In the genomic region with DNA sequence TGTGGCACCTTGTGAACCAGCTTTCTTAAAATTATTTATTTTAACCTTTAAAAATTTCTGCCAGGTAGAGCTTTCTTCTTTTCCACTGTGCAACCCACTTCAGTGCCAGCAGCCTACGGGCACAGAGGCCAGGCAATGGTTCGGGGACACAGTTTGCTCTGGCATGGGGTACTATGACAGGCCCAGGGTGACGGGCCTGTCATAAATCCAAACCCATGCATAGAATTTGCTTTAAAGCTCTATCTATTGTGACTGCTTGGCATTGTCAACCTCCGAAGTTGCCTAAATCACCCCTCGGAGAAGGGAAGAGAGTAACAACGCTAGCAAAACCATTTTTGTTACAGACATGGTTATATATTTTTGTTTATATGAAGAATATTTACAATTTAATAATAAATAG, we compare ENCODE assay signal across 10 cellular contexts. TPM values are rescaled to one million over a fixed set of nuclear protein-coding genes. Genes with fewer than 3 reads are reported as not detected.
A peak's percentile ranks its signal among the peaks of the same experiment; 100 is the strongest.
DNase-seq lines count a peak whose midpoint lies in the region; ATAC-seq, FAIRE-seq and TF ChIP-seq lines count a peak whose summit lies in the region.
"Had no signal": no experiment of that assay in that cellular context is flagged by ENCODE, and none has a peak within 500 bp of the region (broad histone marks: within the 10 kb centered on the region; RNA-seq: fewer than 3 reads in every experiment).

No MANE protein-coding gene starts in this region.

- intact Hi-C loops in left ventricle myocardium superior (cut with micrococcal nuclease) (loop anchor here (10.0 kb wide), 1 partner anchor 208 kb away; no protein-coding TSS in a partner anchor), HepG2 (cut with micrococcal nuclease; ENCODE audit: unreplicated experiment) (no loop called here), upper lobe of right lung (cut with DNase I) (no loop called here)

- H3K27ac ChIP-seq in cardiac muscle cell (no peak overlapping the region), HepG2 (ENCODE audit: extremely low read length, insufficient read depth, low read length) (no peak overlapping the region), upper lobe of right lung (peak overlapping the region; percentile 92)

- TF ChIP-seq CTCF in cardiac muscle cell (IDR thresholded peaks at IDR 0.05; ENCODE audit: low read depth, low read length): no peak
- TF ChIP-seq CTCF in HepG2 (CRISPR knock-in tag; IDR thresholded peaks at IDR 0.05): no peak
- TF ChIP-seq CTCF in upper lobe of right lung (IDR thresholded peaks at IDR 0.05): no peak

- peak overlapping the region; percentile 65 for H3K4me3 Mint-ChIP-seq in activated CD8-positive, alpha-beta T cell treated with anti-CD3 and anti-CD28 coated beads, Interleukin-2, amount 10 ng/mL, durations not matched to agents 7 days and 5 days

- in situ Hi-C loops in HepG2 (cut with HindIII; ENCODE audit: extremely low pct_ligation_motif_present, low pct_unique_long_range_greater_than_20kb): loop anchor here (25.0 kb wide), 1 partner anchor 634 kb away; no protein-coding TSS in a partner anchor

- WGBS in HepG2 (ENCODE audit: low lambda C conversion rate): 73% methylated on average over 6 of the region's 6 CpGs

- H3K9me3 ChIP-seq in cardiac muscle cell (ENCODE audit: low read depth) (no peaks in the 10 kb centered on the region), HepG2 (ENCODE audit: low read length) (no peaks in the 10 kb centered on the region), upper lobe of right lung (no peaks in the 10 kb centered on the region)

- no peak for DNase-seq in cardiac muscle cell (ENCODE audit: low read depth in 1 of 2, low spot score in 1 of 2)
- DNase-seq in left ventricle myocardium superior: no peak
- no peak for DNase-seq in activated CD8-positive, alpha-beta T cell treated with anti-CD3 and anti-CD28 coated beads, Interleukin-2, amount 10 ng/mL, durations not matched to agents 7 days and 5 days
- no peak for DNase-seq in HepG2 (ENCODE audit: low spot score)
- DNase-seq in upper lobe of right lung: no peak
- no peak for DNase-seq in medulla oblongata (ENCODE audit: extremely low spot score)
- DNase-seq: GF-D8 had no signal

- H4K20me1 ChIP-seq in HepG2 (ENCODE audit: insufficient read depth, low read length): peaks cover 4% of the 10 kb centered on the region; the same call in 1 of the 2 replicates

- ATAC-seq in left ventricle myocardium superior (no peak), HepG2 (no peak), upper lobe of right lung (no peak), GM18873 (IDR thresholded peaks at IDR 0.05; ENCODE audit: low FRiP score, unreplicated experiment) (no peak), HG03432 (IDR thresholded peaks at IDR 0.05; ENCODE audit: unreplicated experiment) (no peak)
- no peak for ATAC-seq in activated CD8-positive, alpha-beta T cell treated with anti-CD3 and anti-CD28 coated beads, Interleukin-2, amount 10 ng/mL, durations not matched to agents 7 days and 5 days

- TF ChIP-seq POLR2A in HepG2 (IDR thresholded peaks at IDR 0.05; ENCODE audit: insufficient read depth in 1 of 2, low read depth in 2 of 2, low read length in 2 of 2): no peak

- no peak overlapping the region for H2AFZ ChIP-seq in HepG2 (ENCODE audit: low read length)

- peaks cover 30% of the 10 kb centered on the region for H3K36me3 Mint-ChIP-seq in activated CD8-positive, alpha-beta T cell treated with anti-CD3 and anti-CD28 coated beads, Interleukin-2, amount 10 ng/mL, durations not matched to agents 7 days and 5 days (ENCODE audit: low read depth)

- H3K27ac Mint-ChIP-seq in activated CD8-positive, alpha-beta T cell treated with anti-CD3 and anti-CD28 coated beads, Interleukin-2, amount 10 ng/mL, durations not matched to agents 7 days and 5 days: no peak overlapping the region

- POLR2A ChIA-PET in activated CD8-positive, alpha-beta T cell treated with anti-CD3 and anti-CD28 coated beads, Interleukin-2, amount 10 ng/mL, durations not matched to agents 7 days and 5 days (lab: Charles Lee): interaction anchor here (0.8 to 1.2 kb wide), 2 partner anchors 14 to 208 kb away, joined by 3 read pairs; no protein-coding TSS in a partner anchor
- POLR2A ChIA-PET in HepG2 (lab: Yijun Ruan, JAX): interaction anchor here (0.8 to 4.6 kb wide), 3 partner anchors 8 to 40 kb away, joined by 3 to 38 read pairs (median 3); no protein-coding TSS in a partner anchor

- H3K4me2 ChIP-seq in HepG2 (ENCODE audit: low read depth, low read length): peak overlapping the region; percentile 85

- H3K27me3 ChIP-seq in cardiac muscle cell: no peaks in the 10 kb centered on the region
- H3K27me3 ChIP-seq in HepG2 (ENCODE audit: control insufficient read depth in 1 of 2, insufficient read depth in 2 of 2, low read length in 2 of 2): no peaks in the 10 kb centered on the region
- no peaks in the 10 kb centered on the region for H3K27me3 ChIP-seq in upper lobe of right lung

- TF ChIP-seq RAD21 in HepG2 (CRISPR knock-in tag; IDR thresholded peaks at IDR 0.05): no peak

- BruUV-seq in HepG2 (replicated peaks; lab: Mats Ljungman, UMichigan): no TSS peak

- CTCF ChIA-PET in activated CD8-positive, alpha-beta T cell treated with anti-CD3 and anti-CD28 coated beads, Interleukin-2, amount 10 ng/mL, durations not matched to agents 7 days and 5 days (lab: Charles Lee): interaction anchor here (1.1 to 5.1 kb wide), 10 partner anchors 7 to 647 kb away, joined by 3 to 47 read pairs (median 4); no protein-coding TSS in a partner anchor
- CTCF ChIA-PET in HepG2 (lab: Yijun Ruan, JAX; ENCODE audit: low intra/inter-chr PET ratio, low total read pairs): no interaction called here

- no peak for FAIRE-seq in HepG2 (lab: Jason Lieb, UNC)
- FAIRE-seq: colon had no signal

- peaks cover 32% of the 10 kb centered on the region for H3K36me3 ChIP-seq in cardiac muscle cell
- H3K36me3 ChIP-seq in HepG2 (replicated peaks in 1 of 2; ENCODE audit: control insufficient read depth in 1 of 2, insufficient read depth in 2 of 2, low read length in 2 of 2): peaks cover 17 to 36% of the 10 kb centered on the region in 2 experiments
- peaks cover 34% of the 10 kb centered on the region for H3K36me3 ChIP-seq in upper lobe of right lung

- no peak for TF ChIP-seq EP300 in HepG2 (IDR thresholded peaks at IDR 0.05; ENCODE audit: low read depth in 2 of 2, low read length in 2 of 2)
- TF ChIP-seq EP300 in HepG2 (CRISPR knock-in tag; IDR thresholded peaks at IDR 0.05; ENCODE audit: borderline replicate concordance): no peak

- H3K27me3 Mint-ChIP-seq in activated CD8-positive, alpha-beta T cell treated with anti-CD3 and anti-CD28 coated beads, Interleukin-2, amount 10 ng/mL, durations not matched to agents 7 days and 5 days (ENCODE audit: low read depth): no peaks in the 10 kb centered on the region

- H3K4me1 Mint-ChIP-seq in activated CD8-positive, alpha-beta T cell treated with anti-CD3 and anti-CD28 coated beads, Interleukin-2, amount 10 ng/mL, durations not matched to agents 7 days and 5 days (ENCODE audit: low read depth): peaks cover 43% of the 10 kb centered on the region

- peaks cover 11% of the 10 kb centered on the region for H3K4me1 ChIP-seq in cardiac muscle cell (ENCODE audit: low read depth)
- peaks cover 51% of the 10 kb centered on the region for H3K4me1 ChIP-seq in HepG2 (ENCODE audit: insufficient read depth, low read length)
- H3K4me1 ChIP-seq in upper lobe of right lung: peaks cover 38% of the 10 kb centered on the region

- H3K4me3 ChIP-seq in cardiac muscle cell: peak overlapping the region; percentile 41
- H3K4me3 ChIP-seq in HepG2 (replicated peaks in 1 of 3; ENCODE audit: insufficient read depth in 1 of 3, low read depth in 2 of 3, low read length in 3 of 3): peak overlapping the region; percentile 49 to 68 (median 58)
- peak overlapping the region; percentile 64 for H3K4me3 ChIP-seq in upper lobe of right lung

- peak overlapping the region; percentile 71 for H3K9ac ChIP-seq in HepG2 (ENCODE audit: insufficient read depth, low read depth, low read length)

- H3K79me2 ChIP-seq in HepG2 (ENCODE audit: insufficient read depth, low read length): peaks cover 31% of the 10 kb centered on the region

- H3K9me3 Mint-ChIP-seq in activated CD8-positive, alpha-beta T cell treated with anti-CD3 and anti-CD28 coated beads, Interleukin-2, amount 10 ng/mL, durations not matched to agents 7 days and 5 days (ENCODE audit: insufficient read depth): no peaks in the 10 kb centered on the region

TF ChIP-seq in HepG2, 621 proteins besides CTCF, POLR2A, EP300 and RAD21 (continues in another document):
- TF ChIP-seq RBM22 (optimal IDR thresholded peaks at IDR 0.05; ENCODE audit: low read length) (no peak), NAIF1 (CRISPR knock-in tag; IDR thresholded peaks at IDR 0.05; ENCODE audit: borderline replicate concordance) (no peak), ZNF816 (CRISPR knock-in tag; IDR thresholded peaks at IDR 0.05; ENCODE audit: borderline replicate concordance) (no peak), MXI1 (IDR thresholded peaks at IDR 0.05; ENCODE audit: borderline replicate concordance, low read depth, low read length) (no peak)

RNA-seq across cellular contexts. Expression of a gene that starts 1.5 kb away (rescaled TPM):
- total RNA-seq in cardiac muscle cell: 129 and 165 TPM in 2 replicates
- 117 and 133 TPM in 2 replicates for polyA plus RNA-seq in cardiac muscle cell
- 26.4 TPM for total RNA-seq in left ventricle myocardium superior
- 10 to 100 TPM; 54.4 to 54.6 TPM for total RNA-seq in activated CD8-positive, alpha-beta T cell treated with anti-CD3 and anti-CD28 coated beads, Interleukin-2, amount 10 ng/mL, durations not matched to agents 7 days and 5 days
- 371 and 422 TPM in 2 replicates for total RNA-seq in HepG2 (2016; rRNA removed; fragmentation: Illumina TruSeq; extraction: Trizol)
- 747 and 845 TPM in 2 replicates for total RNA-seq in HepG2 (2016; cell fraction: cytosol; rRNA removed; fragmentation: Illumina TruSeq; extraction: Trizol; ENCODE audit: low read depth)
- total RNA-seq in HepG2 (2016; cell fraction: insoluble cytoplasmic fraction; rRNA removed; fragmentation: Illumina TruSeq; extraction: Trizol): 382 and 405 TPM in 2 replicates
- 1,179 and 1,380 TPM in 2 replicates for total RNA-seq in HepG2 (2016; cell fraction: membrane; rRNA removed; fragmentation: Illumina TruSeq; extraction: Trizol)
- total RNA-seq in HepG2 (2016; cell fraction: nucleus; rRNA removed; fragmentation: Illumina TruSeq; extraction: Trizol): 154 and 170 TPM in 2 replicates
- polyA plus RNA-seq in HepG2 (2011; rRNA removed): 105 and 142 TPM in 2 replicates
- polyA plus RNA-seq in HepG2 (2011; cell fraction: cytosol; rRNA removed): 93.6 and 131 TPM in 2 replicates
- 44.5 and 56.5 TPM in 2 replicates for polyA plus RNA-seq in HepG2 (2011; cell fraction: nucleus; rRNA removed)
- 108 and 109 TPM in 2 replicates for polyA plus RNA-seq in HepG2 (2012)
- polyA plus RNA-seq in HepG2 (2016; cell fraction: cytosol; fragmentation: Illumina TruSeq; extraction: Trizol; ENCODE audit: low read depth): 923 and 940 TPM in 2 replicates
- polyA plus RNA-seq in HepG2 (2016; cell fraction: insoluble cytoplasmic fraction; fragmentation: Illumina TruSeq; extraction: Trizol; ENCODE audit: low read depth): 367 and 392 TPM in 2 replicates
- 1,008 and 1,080 TPM in 2 replicates for polyA plus RNA-seq in HepG2 (2016; cell fraction: membrane; fragmentation: Illumina TruSeq; extraction: Trizol; ENCODE audit: low read depth)
- 235 and 237 TPM in 2 replicates for polyA plus RNA-seq in HepG2 (2016; cell fraction: nucleus; fragmentation: Illumina TruSeq; extraction: Trizol; ENCODE audit: insufficient read depth, low read depth)
- polyA minus RNA-seq in HepG2 (2011; rRNA and poly(A)+ RNA removed; ENCODE audit: low replicate concordance): 64.0 and 223 TPM in 2 replicates
- polyA minus RNA-seq in HepG2 (2011; cell fraction: cytosol; rRNA and poly(A)+ RNA removed): 53.3 and 58.5 TPM in 2 replicates
- 32.7 and 35.2 TPM in 2 replicates for polyA minus RNA-seq in HepG2 (2011; cell fraction: nucleus; rRNA and poly(A)+ RNA removed)
- 50.9 TPM for total RNA-seq in upper lobe of right lung
